In genomic region chr11:9573054-9573774, GRCh38 we compare ENCODE assay signal across 1 cellular context.
TF ChIP-seq lines count a peak whose summit lies in the region.

Gene WEE1, plus strand, starts transcription at chr11:9573670. Its CDS starts 264 bp downstream, at chr11:9573934.

TF ChIP-seq in HepG2, 621 proteins besides CTCF, POLR2A, EP300 and RAD21 (continued from another document and continues in another):
- TF ChIP-seq ZNF256 (CRISPR knock-in tag; conservative IDR thresholded peaks at IDR 0.05) = no peak
- TF ChIP-seq CREB3 (CRISPR knock-in tag; IDR thresholded peaks at IDR 0.05) = no peak; the same call in none of the 2 replicates
- peak in 1 of 2 experiments; percentile 59; a peak in 2 of 4 replicates for TF ChIP-seq ATF4 (CRISPR knock-in tag; IDR thresholded peaks at IDR 0.05)
- TF ChIP-seq ARID3A (IDR thresholded peaks at IDR 0.05; ENCODE audit: low read depth, low read length) = no peak
- TF ChIP-seq ZNF615 (CRISPR knock-in tag; IDR thresholded peaks at IDR 0.05; ENCODE audit: borderline replicate concordance) = no peak
- TF ChIP-seq, protein P1, sequence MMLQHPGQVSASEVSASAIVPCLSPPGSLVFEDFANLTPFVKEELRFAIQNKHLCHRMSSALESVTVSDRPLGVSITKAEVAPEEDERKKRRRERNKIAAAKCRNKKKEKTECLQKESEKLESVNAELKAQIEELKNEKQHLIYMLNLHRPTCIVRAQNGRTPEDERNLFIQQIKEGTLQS (CRISPR knock-in tag; IDR thresholded peaks at IDR 0.05) = 0 out of 2 replicates have a peak, but pooled peaks have one; percentile 31
- TF ChIP-seq PCBP1 (IDR thresholded peaks at IDR 0.05; ENCODE audit: borderline replicate concordance, low read depth, low read length) = 0 out of 2 replicates have a peak, but pooled peaks have one; percentile 11
- TF ChIP-seq DDIT3 (CRISPR knock-in tag; IDR thresholded peaks at IDR 0.05) = no peak
- TF ChIP-seq, protein P2, sequence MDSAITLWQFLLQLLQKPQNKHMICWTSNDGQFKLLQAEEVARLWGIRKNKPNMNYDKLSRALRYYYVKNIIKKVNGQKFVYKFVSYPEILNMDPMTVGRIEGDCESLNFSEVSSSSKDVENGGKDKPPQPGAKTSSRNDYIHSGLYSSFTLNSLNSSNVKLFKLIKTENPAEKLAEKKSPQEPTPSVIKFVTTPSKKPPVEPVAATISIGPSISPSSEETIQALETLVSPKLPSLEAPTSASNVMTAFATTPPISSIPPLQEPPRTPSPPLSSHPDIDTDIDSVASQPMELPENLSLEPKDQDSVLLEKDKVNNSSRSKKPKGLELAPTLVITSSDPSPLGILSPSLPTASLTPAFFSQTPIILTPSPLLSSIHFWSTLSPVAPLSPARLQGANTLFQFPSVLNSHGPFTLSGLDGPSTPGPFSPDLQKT (CRISPR knock-in tag; IDR thresholded peaks at IDR 0.05; ENCODE audit: borderline replicate concordance) = peak; percentile 39; the same call in 1 of the 2 replicates
- no peak for TF ChIP-seq PPARG (CRISPR knock-in tag; conservative IDR thresholded peaks at IDR 0.05)
- peak; percentile 3; the same call in 1 of the 2 replicates for TF ChIP-seq REXO4 (CRISPR knock-in tag; IDR thresholded peaks at IDR 0.05; ENCODE audit: borderline replicate concordance)
- TF ChIP-seq MED13 (CRISPR knock-in tag; IDR thresholded peaks at IDR 0.05) = peak; percentile 90; the same call in 1 of the 2 replicates
- TF ChIP-seq CAMTA2 (CRISPR knock-in tag; IDR thresholded peaks at IDR 0.05; ENCODE audit: borderline replicate concordance) = 0 out of 2 replicates have a peak, but pooled peaks have one; percentile 71
- no peak for TF ChIP-seq TCF7 (IDR thresholded peaks at IDR 0.05; ENCODE audit: low read depth)
- TF ChIP-seq ZNF136 (CRISPR knock-in tag; IDR thresholded peaks at IDR 0.05; ENCODE audit: low read depth) = peak; percentile 81; the same call in 1 of the 2 replicates
- peak; percentile 34; the same call in 1 of the 2 replicates for TF ChIP-seq ZNF557 (CRISPR knock-in tag; IDR thresholded peaks at IDR 0.05)
- peak; percentile 71; the same call in 1 of the 2 replicates for TF ChIP-seq HMGXB3 (CRISPR knock-in tag; IDR thresholded peaks at IDR 0.05; ENCODE audit: borderline replicate concordance)
- TF ChIP-seq ZNF672 (CRISPR knock-in tag; IDR thresholded peaks at IDR 0.05) = no peak; the same call in 1 of the 2 replicates
- TF ChIP-seq SRSF9 (IDR thresholded peaks at IDR 0.05; ENCODE audit: borderline replicate concordance, insufficient read depth, low read depth, low read length, poor library complexity, severe bottlenecking) = no peak
- TF ChIP-seq SSRP1 (CRISPR knock-in tag; IDR thresholded peaks at IDR 0.05) = no peak
- TF ChIP-seq ZNF205 (CRISPR knock-in tag; IDR thresholded peaks at IDR 0.05) = no peak; the same call in 1 of the 2 replicates
- TF ChIP-seq ZUFSP (CRISPR knock-in tag; IDR thresholded peaks at IDR 0.05; ENCODE audit: borderline replicate concordance) = no peak
- TF ChIP-seq SMC3 (IDR thresholded peaks at IDR 0.05; ENCODE audit: low read length) = no peak
- TF ChIP-seq ADNP (CRISPR knock-in tag; IDR thresholded peaks at IDR 0.05) = no peak; the same call in 1 of the 2 replicates
- peak; percentile 99 for TF ChIP-seq ZFP82 (CRISPR knock-in tag; IDR thresholded peaks at IDR 0.05; ENCODE audit: borderline replicate concordance)
- peak; percentile 81 for TF ChIP-seq BATF2 (CRISPR knock-in tag; IDR thresholded peaks at IDR 0.05)
- TF ChIP-seq CEBPG (CRISPR knock-in tag; IDR thresholded peaks at IDR 0.05) = no peak
- TF ChIP-seq ZNF160 (CRISPR knock-in tag; IDR thresholded peaks at IDR 0.05) = peak; percentile 58; the same call in 1 of the 2 replicates
- no peak for TF ChIP-seq MTA3 (CRISPR knock-in tag; IDR thresholded peaks at IDR 0.05)
- no peak for TF ChIP-seq ZC3H4 (CRISPR knock-in tag; IDR thresholded peaks at IDR 0.05; ENCODE audit: borderline replicate concordance)
- TF ChIP-seq, protein P3, sequence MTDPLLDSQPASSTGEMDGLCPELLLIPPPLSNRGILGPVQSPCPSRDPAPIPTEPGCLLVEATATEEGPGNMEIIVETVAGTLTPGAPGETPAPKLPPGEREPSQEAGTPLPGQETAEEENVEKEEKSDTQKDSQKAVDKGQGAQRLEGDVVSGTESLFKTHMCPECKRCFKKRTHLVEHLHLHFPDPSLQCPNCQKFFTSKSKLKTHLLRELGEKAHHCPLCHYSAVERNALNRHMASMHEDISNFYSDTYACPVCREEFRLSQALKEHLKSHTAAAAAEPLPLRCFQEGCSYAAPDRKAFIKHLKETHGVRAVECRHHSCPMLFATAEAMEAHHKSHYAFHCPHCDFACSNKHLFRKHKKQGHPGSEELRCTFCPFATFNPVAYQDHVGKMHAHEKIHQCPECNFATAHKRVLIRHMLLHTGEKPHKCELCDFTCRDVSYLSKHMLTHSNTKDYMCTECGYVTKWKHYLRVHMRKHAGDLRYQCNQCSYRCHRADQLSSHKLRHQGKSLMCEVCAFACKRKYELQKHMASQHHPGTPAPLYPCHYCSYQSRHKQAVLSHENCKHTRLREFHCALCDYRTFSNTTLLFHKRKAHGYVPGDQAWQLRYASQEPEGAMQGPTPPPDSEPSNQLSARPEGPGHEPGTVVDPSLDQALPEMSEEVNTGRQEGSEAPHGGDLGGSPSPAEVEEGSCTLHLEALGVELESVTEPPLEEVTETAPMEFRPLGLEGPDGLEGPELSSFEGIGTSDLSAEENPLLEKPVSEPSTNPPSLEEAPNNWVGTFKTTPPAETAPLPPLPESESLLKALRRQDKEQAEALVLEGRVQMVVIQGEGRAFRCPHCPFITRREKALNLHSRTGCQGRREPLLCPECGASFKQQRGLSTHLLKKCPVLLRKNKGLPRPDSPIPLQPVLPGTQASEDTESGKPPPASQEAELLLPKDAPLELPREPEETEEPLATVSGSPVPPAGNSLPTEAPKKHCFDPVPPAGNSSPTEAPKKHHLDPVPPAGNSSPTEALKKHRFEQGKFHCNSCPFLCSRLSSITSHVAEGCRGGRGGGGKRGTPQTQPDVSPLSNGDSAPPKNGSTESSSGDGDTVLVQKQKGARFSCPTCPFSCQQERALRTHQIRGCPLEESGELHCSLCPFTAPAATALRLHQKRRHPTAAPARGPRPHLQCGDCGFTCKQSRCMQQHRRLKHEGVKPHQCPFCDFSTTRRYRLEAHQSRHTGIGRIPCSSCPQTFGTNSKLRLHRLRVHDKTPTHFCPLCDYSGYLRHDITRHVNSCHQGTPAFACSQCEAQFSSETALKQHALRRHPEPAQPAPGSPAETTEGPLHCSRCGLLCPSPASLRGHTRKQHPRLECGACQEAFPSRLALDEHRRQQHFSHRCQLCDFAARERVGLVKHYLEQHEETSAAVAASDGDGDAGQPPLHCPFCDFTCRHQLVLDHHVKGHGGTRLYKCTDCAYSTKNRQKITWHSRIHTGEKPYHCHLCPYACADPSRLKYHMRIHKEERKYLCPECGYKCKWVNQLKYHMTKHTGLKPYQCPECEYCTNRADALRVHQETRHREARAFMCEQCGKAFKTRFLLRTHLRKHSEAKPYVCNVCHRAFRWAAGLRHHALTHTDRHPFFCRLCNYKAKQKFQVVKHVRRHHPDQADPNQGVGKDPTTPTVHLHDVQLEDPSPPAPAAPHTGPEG (CRISPR knock-in tag; IDR thresholded peaks at IDR 0.05) = peak; percentile 63
- TF ChIP-seq HIC2 (CRISPR knock-in tag; IDR thresholded peaks at IDR 0.05; ENCODE audit: low read depth) = peak; percentile 31
- TF ChIP-seq ZNF883 (CRISPR knock-in tag; IDR thresholded peaks at IDR 0.05; ENCODE audit: not compliant biosample characterization) = peak; percentile 62
- 0 out of 2 replicates have a peak, but pooled peaks have one; percentile 56 for TF ChIP-seq FIP1L1 (IDR thresholded peaks at IDR 0.05; ENCODE audit: borderline replicate concordance, insufficient read depth, low read depth, low read length)
- peak; percentile 96 for TF ChIP-seq ARNT2 (CRISPR knock-in tag; IDR thresholded peaks at IDR 0.05; ENCODE audit: low read depth)
- TF ChIP-seq ZNF775 (CRISPR knock-in tag; IDR thresholded peaks at IDR 0.05; ENCODE audit: borderline replicate concordance) = no peak
